Comparison of ENCODE assay signal across 12 cellular contexts in the genomic region with DNA sequence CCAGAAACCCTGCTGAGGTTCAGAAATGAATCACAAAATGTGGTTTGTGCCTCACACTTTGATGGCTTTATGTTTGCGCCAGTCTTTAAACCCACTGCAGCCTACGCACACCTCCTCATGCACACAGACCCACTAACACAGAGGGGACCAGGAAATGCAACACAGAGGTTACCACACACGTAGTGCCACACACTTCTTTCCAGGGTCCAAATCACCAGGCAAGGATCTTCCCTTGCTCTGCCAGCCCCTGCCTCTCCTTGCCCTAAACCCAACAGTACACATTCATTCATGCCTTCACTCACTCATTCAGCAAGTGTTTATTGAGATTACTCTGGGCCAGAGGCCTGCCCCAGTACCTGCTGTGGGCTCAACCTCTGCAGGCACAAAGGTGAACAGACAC. TPM values are rescaled to one million over a fixed set of nuclear protein-coding genes. Genes with fewer than 3 reads are reported as not detected.
DNase-seq lines count a peak whose midpoint lies in the region; ATAC-seq lines count a peak whose summit lies in the region.
"Had no signal": no experiment of that assay in that cellular context is flagged by ENCODE, and none has a peak within 500 bp of the region (broad histone marks: within the 10 kb centered on the region; RNA-seq: fewer than 3 reads in every experiment).

No MANE protein-coding gene starts in this region.

- no peak overlapping the region for H3K4ac ChIP-seq in neuronal stem cell (ENCODE audit: low read length)

- H3K9me3 Mint-ChIP-seq in activated T-cell treated with anti-CD3 and anti-CD28 coated beads, Interleukin-2, amount 50 U/mL, for 72 hours = no peaks in the 10 kb centered on the region
- H3K9me3 Mint-ChIP-seq: H9 had no signal

- no peaks in the 10 kb centered on the region for H3K79me1 ChIP-seq in neuronal stem cell (ENCODE audit: low read depth, low read length)

- no peak overlapping the region for H3K14ac ChIP-seq in neuronal stem cell (ENCODE audit: low read length)

- no peaks in the 10 kb centered on the region for H3K27me3 ChIP-seq in neuronal stem cell (ENCODE audit: control insufficient read depth in 3 of 3, insufficient read depth in 3 of 3, low read depth in 1 of 3, low read length in 3 of 3)

- H3K9ac ChIP-seq in neuronal stem cell (ENCODE audit: low read depth, low read length, poor library complexity) = no peak overlapping the region

- no peak overlapping the region for H3K4me2 ChIP-seq in neuronal stem cell (ENCODE audit: insufficient read depth, low read length, poor library complexity, severe bottlenecking)
- H3K4me2 ChIP-seq: smooth muscle cell had no signal

- no CpG with 5 or more reads among the region's 3 CpGs for WGBS in neuronal stem cell (ENCODE audit: extremely low coverage in 2 of 2, insufficient read length in 2 of 2, insufficient replicate concordance in 1 of 2), 2 donors

- peak overlapping the region; percentile 6 for H3K18ac ChIP-seq in neuronal stem cell (ENCODE audit: low read length)

- H3K4me1 Mint-ChIP-seq in activated T-cell treated with anti-CD3 and anti-CD28 coated beads, Interleukin-2, amount 50 U/mL, for 72 hours (ENCODE audit: low read depth) = peaks cover 46% of the 10 kb centered on the region
- H3K4me1 Mint-ChIP-seq: H9 had no signal

- H3K23ac ChIP-seq in neuronal stem cell (ENCODE audit: low read depth, low read length, poor library complexity) = no peak overlapping the region

- H2BK12ac ChIP-seq in neuronal stem cell (ENCODE audit: low read length) = no peak overlapping the region

- no peak overlapping the region for H2BK15ac ChIP-seq in neuronal stem cell (ENCODE audit: low read length)

- no peak overlapping the region for H2BK120ac ChIP-seq in neuronal stem cell (ENCODE audit: low read depth, low read length)

- H4K91ac ChIP-seq in neuronal stem cell (ENCODE audit: low read depth, low read length, poor library complexity) = peak overlapping the region; percentile 34

- H3K4me3 ChIP-seq in neuronal stem cell (ENCODE audit: low read length in 2 of 2) = no peak overlapping the region
- H3K4me3 ChIP-seq: smooth muscle cell had no signal

- H2AK5ac ChIP-seq in neuronal stem cell (ENCODE audit: low read depth, low read length) = no peak overlapping the region

- no peaks in the 10 kb centered on the region for H3K4me1 ChIP-seq in neuronal stem cell (ENCODE audit: control insufficient read depth in 2 of 2, insufficient read depth in 1 of 2, low read depth in 1 of 2, low read length in 2 of 2)

- no peaks in the 10 kb centered on the region for H3K9me3 ChIP-seq in neuronal stem cell (replicated peaks in 1 of 2; ENCODE audit: control insufficient read depth in 2 of 2, insufficient read depth in 1 of 2, low read depth in 1 of 2, low read length in 2 of 2)

- peak; percentile 88 for ATAC-seq in activated T-cell treated with anti-CD3 and anti-CD28 coated beads, Interleukin-2, amount 50 U/mL, for 72 hours (replicated peaks in 1 of 2)
- no peak for ATAC-seq in HG03521 (IDR thresholded peaks at IDR 0.05; ENCODE audit: unreplicated experiment)

- no peak overlapping the region for H4K8ac ChIP-seq in neuronal stem cell (ENCODE audit: low read depth, low read length)

- peak overlapping the region; percentile 67 for H3K4me3 Mint-ChIP-seq in activated T-cell treated with anti-CD3 and anti-CD28 coated beads, Interleukin-2, amount 50 U/mL, for 72 hours
- H3K4me3 Mint-ChIP-seq: H9 had no signal

- peak overlapping the region; percentile 59 for H3K27ac Mint-ChIP-seq in activated T-cell treated with anti-CD3 and anti-CD28 coated beads, Interleukin-2, amount 50 U/mL, for 72 hours
- H3K27ac Mint-ChIP-seq: H9 had no signal

- peak; percentile 14 for DNase-seq in activated CD4-positive, alpha-beta T cell treated with anti-CD3 and anti-CD28 coated beads, Interleukin-2, amount 50 U/mL, for 1 hour
- DNase-seq in activated T-cell treated with anti-CD3 and anti-CD28 coated beads, Interleukin-2, amount 50 U/mL, for 72 hours = peak; percentile 74 to 84
- DNase-seq in neuronal stem cell (ENCODE audit: low spot score) (no peak), RKO (ENCODE audit: low spot score) (no peak), OCI-M1 (lab: John Stamatoyannopoulos, UW) (no peak)
- DNase-seq in stimulated activated naive CD4-positive, alpha-beta T cell treated with Interleukin-2 at 50 U/mL for 16 hours (lab: John Stamatoyannopoulos, UW) = peak; percentile 50
- DNase-seq: effector CD4-positive, alpha-beta T cell; H9; NCI-H69 had no signal

- H3K36me3 Mint-ChIP-seq in activated T-cell treated with anti-CD3 and anti-CD28 coated beads, Interleukin-2, amount 50 U/mL, for 72 hours (ENCODE audit: insufficient read depth in 2 of 2) = no peaks in the 10 kb centered on the region

- peaks cover 35% of the 10 kb centered on the region for H3K27me3 Mint-ChIP-seq in activated T-cell treated with anti-CD3 and anti-CD28 coated beads, Interleukin-2, amount 50 U/mL, for 72 hours (ENCODE audit: low read depth)

- H3K36me3 ChIP-seq in neuronal stem cell (replicated peaks in 1 of 2; ENCODE audit: control insufficient read depth in 2 of 2, insufficient read depth in 2 of 2, low read length in 2 of 2) = no peaks in the 10 kb centered on the region

- H2BK5ac ChIP-seq in neuronal stem cell (ENCODE audit: low read length) = no peak overlapping the region

- H3K27ac ChIP-seq in neuronal stem cell (replicated peaks; ENCODE audit: low read length) = no peak overlapping the region
- H3K27ac ChIP-seq: HL-60 had no signal

- H2AFZ ChIP-seq in neuronal stem cell (ENCODE audit: low read length) = no peak overlapping the region

RNA-seq across cellular contexts. Expression of gene MAB21L3, which starts 17.5 kb away (rescaled TPM):
- under 1 TPM in 1 of 2 donors, not detected in 1; 0.14 TPM for total RNA-seq in activated T-cell treated with anti-CD3 and anti-CD28 coated beads, Interleukin-2, amount 50 U/mL, for 72 hours
- not detected for polyA plus RNA-seq in neuronal stem cell (2013, experiment 1 of 2)
- not detected for polyA plus RNA-seq in neuronal stem cell (2013, experiment 2 of 2)
- total RNA-seq: H9 had no signal

Comparison
In these comparisons a context has a peak if more than half of its experiments do, and no peak if none do; other contexts are left out.
1. DNase-seq: peak in activated CD4-positive, alpha-beta T cell treated with anti-CD3 and anti-CD28 coated beads, Interleukin-2, amount 50 U/mL, for 1 hour (single experiment), activated T-cell treated with anti-CD3 and anti-CD28 coated beads, Interleukin-2, amount 50 U/mL, for 72 hours (2 of 2) and stimulated activated naive CD4-positive, alpha-beta T cell treated with Interleukin-2 at 50 U/mL for 16 hours (single experiment); none in neuronal stem cell (single experiment), RKO (single experiment) and OCI-M1 (single experiment).